ENCODE assay signal across 9 cellular contexts in genomic region chr5:125485003-125485641, GRCh38.
DNase-seq lines count a peak whose midpoint lies in the region; ATAC-seq, FAIRE-seq and TF ChIP-seq lines count a peak whose summit lies in the region.
"Had no signal": no experiment of that assay in that cellular context is flagged by ENCODE, and none has a peak within 500 bp of the region (broad histone marks: within the 10 kb centered on the region; RNA-seq: fewer than 3 reads in every experiment).

No MANE protein-coding gene starts in this region.

- FAIRE-seq in HepG2 (lab: Jason Lieb, UNC): no peak

- CTCF ChIA-PET in HepG2 (lab: Yijun Ruan, JAX; ENCODE audit: low intra/inter-chr PET ratio, low total read pairs): no interaction called here

- H4K20me1 ChIP-seq in HepG2 (ENCODE audit: insufficient read depth, low read length): no peaks in the 10 kb centered on the region

- TF ChIP-seq RAD21 in liver (IDR thresholded peaks at IDR 0.05) (no peak), HepG2 (CRISPR knock-in tag; IDR thresholded peaks at IDR 0.05) (no peak)

- H3K9me3 ChIP-seq in liver (ENCODE audit: control insufficient read depth in 4 of 4, low read length in 3 of 4) (no peaks in the 10 kb centered on the region), HepG2 (ENCODE audit: low read length) (no peaks in the 10 kb centered on the region), vagina (no peaks in the 10 kb centered on the region)

- H3K27ac Mint-ChIP-seq in mesothelial cell of epicardium: peak overlapping the region; percentile 75
- H3K27ac Mint-ChIP-seq: CD4-positive, CD25-positive, alpha-beta regulatory T cell had no signal

- TF ChIP-seq POLR2A in HepG2 (IDR thresholded peaks at IDR 0.05; ENCODE audit: insufficient read depth in 1 of 2, low read depth in 2 of 2, low read length in 2 of 2) (no peak), vagina (IDR thresholded peaks at IDR 0.05) (no peak)

- no peaks in the 10 kb centered on the region for H3K36me3 Mint-ChIP-seq in mesothelial cell of epicardium
- H3K36me3 Mint-ChIP-seq: CD4-positive, CD25-positive, alpha-beta regulatory T cell had no signal

- H3K36me3 ChIP-seq in liver (ENCODE audit: control insufficient read depth in 4 of 4, insufficient read depth in 3 of 4, low read depth in 1 of 4, low read length in 3 of 4) (no peaks in the 10 kb centered on the region), HepG2 (replicated peaks in 1 of 2; ENCODE audit: control insufficient read depth in 1 of 2, insufficient read depth in 2 of 2, low read length in 2 of 2) (no peaks in the 10 kb centered on the region), vagina (no peaks in the 10 kb centered on the region)

- H3K79me2 ChIP-seq in HepG2 (ENCODE audit: insufficient read depth, low read length): no peaks in the 10 kb centered on the region

- no peak for DNase-seq in HepG2 (ENCODE audit: low spot score)
- peak; percentile 52 to 92 for DNase-seq in NOMO-1 (lab: John Stamatoyannopoulos, UW; ENCODE audit: unreplicated experiment in 2 of 2)
- DNase-seq in dorsolateral prefrontal cortex: peak in 1 of 10 donors; percentile 49
- no peak for DNase-seq in mesothelial cell of epicardium (ENCODE audit: low spot score in 2 of 2, unreplicated experiment in 2 of 2)
- peak in 1 of 2 donors; percentile 95 for DNase-seq in vagina (ENCODE audit: extremely low spot score in 2 of 2)
- DNase-seq: CD4-positive, CD25-positive, alpha-beta regulatory T cell had no signal

- H3K27me3 Mint-ChIP-seq in mesothelial cell of epicardium (ENCODE audit: low read depth): no peaks in the 10 kb centered on the region
- H3K27me3 Mint-ChIP-seq: CD4-positive, CD25-positive, alpha-beta regulatory T cell had no signal

- no peak for ATAC-seq in HepG2
- no peak for ATAC-seq in HG03095 (IDR thresholded peaks at IDR 0.05; ENCODE audit: unreplicated experiment)
- no peak for ATAC-seq in HG03025 (IDR thresholded peaks at IDR 0.05; ENCODE audit: low FRiP score, unreplicated experiment)

- in situ Hi-C loops in HepG2 (cut with HindIII; ENCODE audit: extremely low pct_ligation_motif_present, low pct_unique_long_range_greater_than_20kb): no loop called here

- 56% methylated on average over 5 of the region's 5 CpGs for WGBS in liver
- 4% methylated on average over 5 of the region's 5 CpGs for WGBS in HepG2 (ENCODE audit: low lambda C conversion rate)

- H3K27ac ChIP-seq in liver (ENCODE audit: low read depth in 1 of 2, low read length in 2 of 2) (peak overlapping the region; percentile 26 to 48), HepG2 (ENCODE audit: extremely low read length, insufficient read depth, low read length) (no peak overlapping the region), dorsolateral prefrontal cortex (peak overlapping the region; percentile 88 to 99 (median 96)), vagina (peak overlapping the region; percentile 67)

- no TSS peak for BruUV-seq in HepG2 (replicated peaks; lab: Mats Ljungman, UMichigan)

- TF ChIP-seq EP300 in HepG2 (IDR thresholded peaks at IDR 0.05; ENCODE audit: low read depth in 2 of 2, low read length in 2 of 2) (no peak), HepG2 (CRISPR knock-in tag; IDR thresholded peaks at IDR 0.05; ENCODE audit: borderline replicate concordance) (no peak)

- no peaks in the 10 kb centered on the region for H3K9me3 Mint-ChIP-seq in mesothelial cell of epicardium

- H3K4me2 ChIP-seq in HepG2 (ENCODE audit: low read depth, low read length): no peak overlapping the region

- H3K9ac ChIP-seq in liver (ENCODE audit: low read depth in 1 of 2, low read length in 2 of 2): no peak overlapping the region
- H3K9ac ChIP-seq in HepG2 (ENCODE audit: insufficient read depth, low read depth, low read length): no peak overlapping the region

- H3K27me3 ChIP-seq in liver (ENCODE audit: control insufficient read depth in 4 of 4, insufficient read depth in 4 of 4, low read length in 3 of 4) (no peaks in the 10 kb centered on the region), HepG2 (ENCODE audit: control insufficient read depth in 1 of 2, insufficient read depth in 2 of 2, low read length in 2 of 2) (no peaks in the 10 kb centered on the region), dorsolateral prefrontal cortex (no peaks in the 10 kb centered on the region), vagina (no peaks in the 10 kb centered on the region)

- intact Hi-C loops in HepG2 (cut with micrococcal nuclease; ENCODE audit: unreplicated experiment): no loop called here
- intact Hi-C loops in dorsolateral prefrontal cortex (cut with DNase I): loop anchor here (2.0 to 10.0 kb wide), 4 partner anchors 72 to 738 kb away; partner anchors contain the start of gene ZNF608 (in 1 of the 2)
- intact Hi-C loops in vagina (cut with DNase I): loop anchor here (5.0 kb wide), 2 partner anchors 97 to 968 kb away; no protein-coding TSS in a partner anchor

- H2AFZ ChIP-seq in HepG2 (ENCODE audit: low read length): no peak overlapping the region

- H3K4me3 Mint-ChIP-seq in mesothelial cell of epicardium: peak overlapping the region; percentile 36
- H3K4me3 Mint-ChIP-seq: CD4-positive, CD25-positive, alpha-beta regulatory T cell had no signal

- H3K4me3 ChIP-seq in liver (ENCODE audit: low read depth in 1 of 3, low read length in 3 of 3): no peak overlapping the region
- no peak overlapping the region for H3K4me3 ChIP-seq in HepG2 (replicated peaks in 1 of 3; ENCODE audit: insufficient read depth in 1 of 3, low read depth in 2 of 3, low read length in 3 of 3)
- H3K4me3 ChIP-seq in dorsolateral prefrontal cortex: peak overlapping the region in 31 of 59 donors; percentile 1 to 39 (median 12)
- peak overlapping the region in 1 of 2 donors; percentile 29 for H3K4me3 ChIP-seq in vagina

- H3K4me1 Mint-ChIP-seq in mesothelial cell of epicardium: peaks cover 60% of the 10 kb centered on the region
- H3K4me1 Mint-ChIP-seq: CD4-positive, CD25-positive, alpha-beta regulatory T cell had no signal

- no peak for TF ChIP-seq CTCF in liver (IDR thresholded peaks at IDR 0.05; ENCODE audit: low read depth, low read length, missing input control)
- no peak for TF ChIP-seq CTCF in HepG2 (CRISPR knock-in tag; IDR thresholded peaks at IDR 0.05)
- TF ChIP-seq CTCF in dorsolateral prefrontal cortex (IDR thresholded peaks at IDR 0.05 in 54 of 56, conservative IDR thresholded peaks at IDR 0.05 in 2 of 56; ENCODE audit: low read depth in 1 of 56, partially characterized antibody in 56 of 56): peak in 5 of 56 donors; percentile 6 to 17 (median 12)
- TF ChIP-seq CTCF in mesothelial cell of epicardium (IDR thresholded peaks at IDR 0.05; ENCODE audit: unreplicated experiment): no peak
- TF ChIP-seq CTCF in vagina (IDR thresholded peaks at IDR 0.05): no peak

- POLR2A ChIA-PET in HepG2 (lab: Yijun Ruan, JAX): no interaction called here

- H3K4me1 ChIP-seq in liver (ENCODE audit: control insufficient read depth in 4 of 4, insufficient read depth in 4 of 4, low read length in 3 of 4): no peaks in the 10 kb centered on the region
- H3K4me1 ChIP-seq in HepG2 (ENCODE audit: insufficient read depth, low read length): no peaks in the 10 kb centered on the region
- H3K4me1 ChIP-seq in vagina: peaks cover 47% of the 10 kb centered on the region

TF ChIP-seq in liver, 16 proteins besides CTCF, POLR2A, EP300 and RAD21 (continues in another document):
- no peak for TF ChIP-seq REST (IDR thresholded peaks at IDR 0.05)
- TF ChIP-seq RXRA (IDR thresholded peaks at IDR 0.05): no peak

TF ChIP-seq in HepG2, 621 proteins besides CTCF, POLR2A, EP300 and RAD21:
- TF ChIP-seq EHMT2 (IDR thresholded peaks at IDR 0.05; ENCODE audit: borderline replicate concordance, low read depth, low read length) (no peak), KDM3A (CRISPR knock-in tag; IDR thresholded peaks at IDR 0.05; ENCODE audit: low read depth) (no peak), SRF (IDR thresholded peaks at IDR 0.05; ENCODE audit: low read depth, low read length) (no peak)

Comparison
In these comparisons a context has a peak if more than half of its experiments do, and no peak if none do; other contexts are left out.
1. H3K4me3 ChIP-seq: peak in dorsolateral prefrontal cortex (31 of 59); none in liver (0 of 3) and HepG2 (0 of 3).
2. DNase-seq: peak in NOMO-1 (2 of 2); none in HepG2 (single experiment) and mesothelial cell of epicardium (0 of 2).